Comparison of ENCODE assay signal across 8 cellular contexts in the genomic region with DNA sequence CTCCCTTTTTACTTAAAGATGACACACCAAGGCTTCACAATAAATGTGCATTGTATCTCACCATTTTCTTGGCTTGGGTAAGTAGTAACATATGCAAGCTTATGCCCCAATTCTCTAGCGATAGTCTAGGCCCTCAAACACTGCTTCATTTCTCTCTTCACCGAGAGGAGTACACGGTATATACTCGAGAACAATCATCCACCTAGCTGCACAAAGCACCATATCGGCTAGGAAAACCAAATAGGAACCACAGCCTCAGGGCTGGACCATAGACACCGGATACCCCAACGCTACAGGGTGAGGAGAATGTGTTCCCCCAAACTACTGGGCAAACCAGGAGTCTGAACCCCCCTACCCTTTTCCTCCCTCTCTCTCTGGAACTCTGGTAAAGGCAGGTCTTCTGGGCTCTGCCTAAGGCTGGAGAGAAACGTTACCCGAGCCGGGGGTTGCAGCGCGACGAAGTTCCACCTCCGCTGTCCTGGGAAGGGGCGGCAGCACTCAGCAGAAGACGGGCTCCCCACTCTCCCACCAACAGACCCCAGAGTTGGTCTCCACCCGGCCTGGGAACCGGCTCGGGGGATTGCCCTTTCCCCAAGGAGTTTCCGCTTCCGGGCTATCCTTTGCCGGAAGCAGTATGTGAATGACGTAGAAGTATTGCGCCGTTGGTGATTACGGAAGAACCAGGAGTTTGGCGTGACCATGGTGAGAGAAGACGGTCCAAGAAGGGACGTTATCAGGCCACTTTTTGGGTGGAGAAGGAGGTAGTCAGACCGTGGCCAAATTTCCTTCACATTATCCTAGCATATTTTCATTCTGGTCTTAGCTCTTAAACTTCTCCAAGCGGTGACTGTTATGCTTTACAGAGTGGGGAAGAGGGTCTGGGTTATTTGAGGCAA.
A peak's percentile ranks its signal among the peaks of the same experiment; 100 is the strongest.
DNase-seq lines count a peak whose midpoint lies in the region; ATAC-seq lines count a peak whose summit lies in the region.

A gene with protein sequence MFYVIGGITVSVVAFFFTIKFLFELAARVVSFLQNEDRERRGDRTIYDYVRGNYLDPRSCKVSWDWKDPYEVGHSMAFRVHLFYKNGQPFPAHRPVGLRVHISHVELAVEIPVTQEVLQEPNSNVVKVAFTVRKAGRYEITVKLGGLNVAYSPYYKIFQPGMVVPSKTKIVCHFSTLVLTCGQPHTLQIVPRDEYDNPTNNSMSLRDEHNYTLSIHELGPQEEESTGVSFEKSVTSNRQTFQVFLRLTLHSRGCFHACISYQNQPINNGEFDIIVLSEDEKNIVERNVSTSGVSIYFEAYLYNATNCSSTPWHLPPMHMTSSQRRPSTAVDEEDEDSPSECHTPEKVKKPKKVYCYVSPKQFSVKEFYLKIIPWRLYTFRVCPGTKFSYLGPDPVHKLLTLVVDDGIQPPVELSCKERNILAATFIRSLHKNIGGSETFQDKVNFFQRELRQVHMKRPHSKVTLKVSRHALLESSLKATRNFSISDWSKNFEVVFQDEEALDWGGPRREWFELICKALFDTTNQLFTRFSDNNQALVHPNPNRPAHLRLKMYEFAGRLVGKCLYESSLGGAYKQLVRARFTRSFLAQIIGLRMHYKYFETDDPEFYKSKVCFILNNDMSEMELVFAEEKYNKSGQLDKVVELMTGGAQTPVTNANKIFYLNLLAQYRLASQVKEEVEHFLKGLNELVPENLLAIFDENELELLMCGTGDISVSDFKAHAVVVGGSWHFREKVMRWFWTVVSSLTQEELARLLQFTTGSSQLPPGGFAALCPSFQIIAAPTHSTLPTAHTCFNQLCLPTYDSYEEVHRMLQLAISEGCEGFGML (minus strand): TSS at position 582 of the 896 bp plus-strand sequence. CDS start 27,465 bp downstream, outside the sequence.
A gene with protein sequence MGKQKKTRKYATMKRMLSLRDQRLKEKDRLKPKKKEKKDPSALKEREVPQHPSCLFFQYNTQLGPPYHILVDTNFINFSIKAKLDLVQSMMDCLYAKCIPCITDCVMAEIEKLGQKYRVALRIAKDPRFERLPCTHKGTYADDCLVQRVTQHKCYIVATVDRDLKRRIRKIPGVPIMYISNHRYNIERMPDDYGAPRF (plus strand): TSS at position 646 of the 896 bp plus-strand sequence. CDS start 54 bp downstream, at position 700.

- in situ Hi-C loops in T47D (cut with HindIII; ENCODE audit: low pct_unique_long_range_greater_than_20kb, low sequenced_read_pairs) = no loop called here

- peak; percentile 88 for ATAC-seq in GM18520 (IDR thresholded peaks at IDR 0.05; ENCODE audit: unreplicated experiment)
- peak; percentile 82 for ATAC-seq in HG03060 (IDR thresholded peaks at IDR 0.05; ENCODE audit: low read depth, unreplicated experiment)
- no peak for ATAC-seq in HG03025 (IDR thresholded peaks at IDR 0.05; ENCODE audit: low FRiP score, unreplicated experiment)

- peak; percentile 56 to 88 (median 77) for DNase-seq in T-helper 1 cell
- peak; percentile 87 to 94 for DNase-seq in T47D (ENCODE audit: low read depth in 1 of 2, low spot score in 1 of 2)
- DNase-seq in inferior parietal cortex (ENCODE audit: extremely low spot score) = peak; percentile 99
- peak; percentile 63 to 75 (median 66) for DNase-seq in stimulated activated CD4-positive, alpha-beta T cell treated with anti-CD3 and anti-CD28 coated beads, Interleukin-12 subunit alpha, Interleukin-12 subunit beta, amount 100 ng/mL, for 48 hours (ENCODE audit: low read depth in 2 of 3, low spot score in 1 of 3)
- DNase-seq in SKM-1 treated with dmso at 0.1 percent for 144 hours (lab: John Stamatoyannopoulos, UW; ENCODE audit: unreplicated experiment) = no peak
